ENCODE assay signal across 14 cellular contexts in the genomic region with DNA sequence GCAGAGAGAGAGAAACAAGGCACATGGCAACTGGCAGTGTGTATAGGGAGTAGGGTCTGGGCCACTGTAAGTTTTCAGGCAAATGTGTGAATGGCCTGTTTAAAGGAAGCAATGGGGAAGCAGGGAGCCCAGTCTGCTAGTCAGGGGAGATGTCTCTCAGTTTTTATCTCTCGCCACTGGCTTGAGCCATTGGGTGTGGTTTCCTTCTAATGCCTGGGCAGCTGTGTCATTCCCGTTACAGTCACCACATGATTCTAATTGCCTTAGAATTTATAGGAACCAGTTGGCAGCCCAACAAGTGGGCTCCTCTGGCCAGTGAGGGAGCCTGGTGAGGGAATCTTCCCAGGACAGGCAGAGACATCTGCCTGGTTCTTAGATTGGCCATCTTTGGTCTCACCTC.
A peak's percentile ranks its signal among the peaks of the same experiment; 100 is the strongest.
DNase-seq lines count a peak whose midpoint lies in the region; ATAC-seq and TF ChIP-seq lines count a peak whose summit lies in the region.
"Had no signal": no experiment of that assay in that cellular context is flagged by ENCODE, and none has a peak within 500 bp of the region (broad histone marks: within the 10 kb centered on the region; RNA-seq: fewer than 3 reads in every experiment).

No MANE protein-coding gene starts in this region.

- TF ChIP-seq CTCF in left ventricle myocardium inferior (IDR thresholded peaks at IDR 0.05; ENCODE audit: borderline replicate concordance) (no peak), foreskin fibroblast (IDR thresholded peaks at IDR 0.05; ENCODE audit: low read depth, low read length) (no peak), MM.1S (IDR thresholded peaks at IDR 0.05; ENCODE audit: low read length) (no peak)

- ATAC-seq in Right ventricle myocardium superior (ENCODE audit: poor library complexity) (peak; percentile 31), T-helper 17 cell (no peak), GM19395 (IDR thresholded peaks at IDR 0.05; ENCODE audit: unreplicated experiment) (no peak)
- ATAC-seq: WTC11 had no signal

- H3K4me3 ChIP-seq in left ventricle myocardium inferior: no peak overlapping the region
- H3K4me3 ChIP-seq in foreskin fibroblast (ENCODE audit: low read depth in 1 of 2, low read length in 2 of 2): no peak overlapping the region
- H3K4me3 ChIP-seq in MM.1S (ENCODE audit: low read length): no peak overlapping the region
- H3K4me3 ChIP-seq: BLaER1 treated with 17β-estradiol and CSF1 and Interleukin-3, amounts not matched to agents 10 nM and 100 nM; sigmoid colon had no signal

- no peaks in the 10 kb centered on the region for H3K9me2 ChIP-seq in MM.1S (replicated peaks; ENCODE audit: insufficient read depth, low read length)

- no peaks in the 10 kb centered on the region for H4K20me1 ChIP-seq in MM.1S (ENCODE audit: insufficient read depth, low read length)
- H4K20me1 ChIP-seq: BLaER1 treated with 17β-estradiol and CSF1 and Interleukin-3, amounts not matched to agents 10 nM and 100 nM had no signal

- no peaks in the 10 kb centered on the region for H3K27me3 Mint-ChIP-seq in T-helper 17 cell

- peaks cover 5% of the 10 kb centered on the region for H3K4me1 Mint-ChIP-seq in T-helper 17 cell
- H3K4me1 Mint-ChIP-seq: WTC11 had no signal

- intact Hi-C loops in Right ventricle myocardium superior (cut with DNase I) (no loop called here), left ventricle myocardium inferior (cut with micrococcal nuclease) (no loop called here)

- no peaks in the 10 kb centered on the region for H3K36me3 ChIP-seq in left ventricle myocardium inferior
- no peaks in the 10 kb centered on the region for H3K36me3 ChIP-seq in MM.1S (replicated peaks; ENCODE audit: insufficient read depth, low read length)
- H3K36me3 ChIP-seq: sigmoid colon had no signal

- peak; percentile 42 for DNase-seq in Right ventricle myocardium superior
- DNase-seq in left ventricle myocardium inferior: no peak
- no peak for DNase-seq in T-helper 17 cell
- DNase-seq in foreskin fibroblast: peak; percentile 87 to 94
- no peak for DNase-seq in activated CD4-positive, CD25-positive, alpha-beta regulatory T cell (lab: John Stamatoyannopoulos, UW)
- DNase-seq in MM.1S: no peak
- DNase-seq in substantia nigra (lab: John Stamatoyannopoulos, UW): no peak
- DNase-seq: activated effector memory CD4-positive, alpha-beta T cell treated with anti-CD3 and anti-CD28 coated beads, Interleukin-2, amount 50 U/mL, for 16 hours; H9; NCI-H345; sigmoid colon had no signal

- no peak overlapping the region for H3K27ac ChIP-seq in left ventricle myocardium inferior (replicated peaks)
- no peak overlapping the region for H3K27ac ChIP-seq in MM.1S (ENCODE audit: low read length)
- no peak overlapping the region for H3K27ac ChIP-seq in substantia nigra (ENCODE audit: low read depth, low read length, poor library complexity, severe bottlenecking)
- H3K27ac ChIP-seq: sigmoid colon had no signal

- H3F3A ChIP-seq in MM.1S (ENCODE audit: insufficient read depth, low read length): no peaks in the 10 kb centered on the region

- H3K4me3 Mint-ChIP-seq in T-helper 17 cell: no peak overlapping the region
- H3K4me3 Mint-ChIP-seq: H9, WTC11 had no signal

- no peak overlapping the region for H3K9ac ChIP-seq in MM.1S (ENCODE audit: low read length)
- H3K9ac ChIP-seq: BLaER1 treated with 17β-estradiol and CSF1 and Interleukin-3, amounts not matched to agents 10 nM and 100 nM had no signal

- H3K79me2 ChIP-seq in MM.1S (ENCODE audit: low read length): no peaks in the 10 kb centered on the region

- H3K4me1 ChIP-seq in left ventricle myocardium inferior (peaks cover 30% of the 10 kb centered on the region), MM.1S (ENCODE audit: low read length) (no peaks in the 10 kb centered on the region)

- H2AFZ ChIP-seq in MM.1S (ENCODE audit: low read length): no peak overlapping the region

- H3K9me3 ChIP-seq in left ventricle myocardium inferior (replicated peaks) (no peaks in the 10 kb centered on the region), T-helper 17 cell (ENCODE audit: control insufficient read depth, low read length, poor library complexity, severe bottlenecking) (no peaks in the 10 kb centered on the region), MM.1S (replicated peaks; ENCODE audit: insufficient read depth, low read length) (no peaks in the 10 kb centered on the region)
- H3K9me3 ChIP-seq: sigmoid colon had no signal

- no peak overlapping the region for H3K4me2 ChIP-seq in MM.1S (ENCODE audit: low read depth, low read length)

- peaks cover 6% of the 10 kb centered on the region for H3K36me3 Mint-ChIP-seq in T-helper 17 cell (ENCODE audit: low read depth)
- H3K36me3 Mint-ChIP-seq: WTC11 had no signal

- H3K27me3 ChIP-seq in left ventricle myocardium inferior (ENCODE audit: low read depth) (no peaks in the 10 kb centered on the region), MM.1S (replicated peaks; ENCODE audit: insufficient read depth, low read length) (no peaks in the 10 kb centered on the region)
- H3K27me3 ChIP-seq: BLaER1 treated with 17β-estradiol and CSF1 and Interleukin-3, amounts not matched to agents 10 nM and 100 nM; sigmoid colon had no signal

- peak overlapping the region; percentile 53 for H3K27ac Mint-ChIP-seq in T-helper 17 cell
- H3K27ac Mint-ChIP-seq: H9, WTC11 had no signal

Comparison
In these comparisons a context has a peak if more than half of its experiments do, and no peak if none do; other contexts are left out.
1. DNase-seq: peak in Right ventricle myocardium superior (single experiment) and foreskin fibroblast (2 of 2); none in left ventricle myocardium inferior (single experiment), T-helper 17 cell (0 of 3), activated CD4-positive, CD25-positive, alpha-beta regulatory T cell (0 of 4), MM.1S (single experiment) and substantia nigra (0 of 49).